ENCODE assay signal across 8 cellular contexts in the genomic region with DNA sequence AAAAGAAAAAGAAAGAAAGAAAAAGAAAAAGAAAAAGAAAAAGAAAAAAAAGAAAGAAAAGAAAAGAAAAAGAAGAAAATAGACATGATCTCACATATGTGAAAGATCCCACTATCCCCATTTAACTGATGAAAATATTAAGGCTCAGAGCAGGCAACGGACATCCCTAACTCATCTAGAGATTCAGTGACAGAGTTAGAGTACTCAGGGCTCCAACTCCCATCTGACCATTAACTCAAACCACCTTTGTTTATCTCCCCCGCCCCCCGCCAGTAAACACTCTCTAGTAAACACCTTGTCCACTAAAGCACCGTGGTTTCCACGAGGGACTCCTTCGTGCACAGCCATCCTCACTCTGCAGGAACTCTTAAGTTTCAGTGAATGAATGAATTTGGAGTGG.
DNase-seq lines count a peak whose midpoint lies in the region; ATAC-seq and TF ChIP-seq lines count a peak whose summit lies in the region.

No MANE protein-coding gene starts in this region.

- H3K9me3 ChIP-seq in iPS-15b (ENCODE audit: control insufficient read depth, insufficient read depth, low read length): no peaks in the 10 kb centered on the region

- H3K27ac ChIP-seq in skin epidermis: peak overlapping the region in 20 of 21 experiments; percentile 86 to 100 (median 96)

- peaks cover 27% of the 10 kb centered on the region for H3K4me1 ChIP-seq in iPS-15b (ENCODE audit: control insufficient read depth, insufficient read depth, low read length)

- no peaks in the 10 kb centered on the region for H3K27me3 Mint-ChIP-seq in HFFc6 (ENCODE audit: insufficient read depth)
- H3K27me3 Mint-ChIP-seq in activated CD4-positive, alpha-beta memory T cell treated with anti-CD3 and anti-CD28 coated beads, Interleukin-2, amount 10 ng/mL, durations not matched to agents 7 days and 5 days: no peaks in the 10 kb centered on the region

- H3K4me3 ChIP-seq in iPS-15b (ENCODE audit: low read depth, low read length) (peak overlapping the region; percentile 66), skin epidermis (no peak overlapping the region)

- peaks cover 59% of the 10 kb centered on the region for H3K4me1 Mint-ChIP-seq in HFFc6 (ENCODE audit: low read depth)
- peaks cover 46% of the 10 kb centered on the region for H3K4me1 Mint-ChIP-seq in activated CD4-positive, alpha-beta memory T cell treated with anti-CD3 and anti-CD28 coated beads, Interleukin-2, amount 10 ng/mL, durations not matched to agents 7 days and 5 days

- no peak overlapping the region for H3K9ac ChIP-seq in iPS-15b (ENCODE audit: low read depth, low read length)

- no peaks in the 10 kb centered on the region for H3K36me3 Mint-ChIP-seq in HFFc6 (ENCODE audit: low read depth)
- H3K36me3 Mint-ChIP-seq in activated CD4-positive, alpha-beta memory T cell treated with anti-CD3 and anti-CD28 coated beads, Interleukin-2, amount 10 ng/mL, durations not matched to agents 7 days and 5 days (ENCODE audit: low read depth): peaks cover 21% of the 10 kb centered on the region

- no peaks in the 10 kb centered on the region for H3K9me3 Mint-ChIP-seq in HFFc6
- H3K9me3 Mint-ChIP-seq in activated CD4-positive, alpha-beta memory T cell treated with anti-CD3 and anti-CD28 coated beads, Interleukin-2, amount 10 ng/mL, durations not matched to agents 7 days and 5 days: no peaks in the 10 kb centered on the region

- POLR2A ChIA-PET in activated CD4-positive, alpha-beta memory T cell treated with anti-CD3 and anti-CD28 coated beads, Interleukin-2, amount 10 ng/mL, durations not matched to agents 7 days and 5 days (lab: Charles Lee): interaction anchor here (2.8 to 6.2 kb wide), 7 partner anchors 13 to 345 kb away, joined by 21 to 239 read pairs (median 63); partner anchors contain the start of genes MYL12A, MYL12B and TGIF1

- no peak for TF ChIP-seq CTCF in HFFc6 (IDR thresholded peaks at IDR 0.05)

- H3K27me3 ChIP-seq in iPS-15b (ENCODE audit: control insufficient read depth, insufficient read depth, low read length): peaks cover 29% of the 10 kb centered on the region

- peak overlapping the region; percentile 99 for H3K27ac Mint-ChIP-seq in HFFc6
- peak overlapping the region; percentile 98 for H3K27ac Mint-ChIP-seq in activated CD4-positive, alpha-beta memory T cell treated with anti-CD3 and anti-CD28 coated beads, Interleukin-2, amount 10 ng/mL, durations not matched to agents 7 days and 5 days

- no peaks in the 10 kb centered on the region for H3K36me3 ChIP-seq in iPS-15b (ENCODE audit: control insufficient read depth, insufficient read depth, low read length)

- DNase-seq in HFFc6: no peak
- no peak for DNase-seq in activated CD4-positive, alpha-beta memory T cell treated with anti-CD3 and anti-CD28 coated beads, Interleukin-2, amount 10 ng/mL, durations not matched to agents 7 days and 5 days
- DNase-seq in hypothalamus (lab: John Stamatoyannopoulos, UW): no peak
- DNase-seq in stimulated activated CD4-positive, alpha-beta T cell treated with anti-CD3 and anti-CD28 coated beads, Interleukin-4, amount 100 ng/mL, for 4 hours: no peak

- CTCF ChIA-PET in activated CD4-positive, alpha-beta memory T cell treated with anti-CD3 and anti-CD28 coated beads, Interleukin-2, amount 10 ng/mL, durations not matched to agents 7 days and 5 days (lab: Charles Lee): interaction anchor here (1.1 to 6.5 kb wide), 4 partner anchors 34 to 268 kb away, joined by 3 to 75 read pairs (median 26); no protein-coding TSS in a partner anchor

- ATAC-seq in HG03039 (IDR thresholded peaks at IDR 0.05; ENCODE audit: unreplicated experiment): no peak
- ATAC-seq in GM18520 (IDR thresholded peaks at IDR 0.05; ENCODE audit: unreplicated experiment): no peak

- peak overlapping the region; percentile 95 for H3K4me3 Mint-ChIP-seq in HFFc6
- peak overlapping the region; percentile 92 for H3K4me3 Mint-ChIP-seq in activated CD4-positive, alpha-beta memory T cell treated with anti-CD3 and anti-CD28 coated beads, Interleukin-2, amount 10 ng/mL, durations not matched to agents 7 days and 5 days
